11 cellular contexts compared by ENCODE assay signal in the genomic region with DNA sequence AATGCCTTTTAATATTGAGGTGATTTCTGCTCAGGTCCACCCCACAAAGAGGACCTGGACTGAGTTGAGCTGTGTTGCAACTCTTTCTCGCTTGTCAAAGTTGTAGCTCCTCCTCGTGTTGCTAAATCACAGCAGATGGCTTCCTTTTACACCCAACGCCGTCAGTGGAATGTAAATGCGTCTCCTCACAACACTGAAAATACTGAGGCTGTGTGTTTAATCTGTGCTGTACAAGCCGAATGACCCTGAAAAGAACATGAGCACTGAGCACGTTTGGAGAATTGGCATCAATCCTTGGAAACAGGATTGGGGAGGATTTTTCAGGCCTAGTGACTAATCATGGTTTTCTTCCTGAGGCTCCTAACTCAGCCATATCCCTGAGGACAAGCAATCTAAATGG.
DNase-seq lines count a peak whose midpoint lies in the region; ATAC-seq and TF ChIP-seq lines count a peak whose summit lies in the region.
"Had no signal": no experiment of that assay in that cellular context is flagged by ENCODE, and none has a peak within 500 bp of the region (broad histone marks: within the 10 kb centered on the region; RNA-seq: fewer than 3 reads in every experiment).

No MANE protein-coding gene starts in this region.

- TF ChIP-seq CTCF in foreskin fibroblast (IDR thresholded peaks at IDR 0.05; ENCODE audit: low read depth, low read length), result no peak

- no peaks in the 10 kb centered on the region for H3K9me3 Mint-ChIP-seq in activated T-cell treated with anti-CD3 and anti-CD28 coated beads, Interleukin-2, amount 50 U/mL, for 4 hours
- H3K9me3 Mint-ChIP-seq: stimulated activated naive CD8-positive, alpha-beta T cell treated with anti-CD3 and anti-CD28 coated beads, Interleukin-15, amount 100 ng/mL, for 72 hours had no signal

- no peaks in the 10 kb centered on the region for H3K79me2 ChIP-seq in trophoblast cell (ENCODE audit: control insufficient read depth, insufficient read depth, low read length, poor library complexity)

- H3K4ac ChIP-seq in trophoblast cell (ENCODE audit: low read depth, low read length), result no peak overlapping the region

- no peak overlapping the region for H4K8ac ChIP-seq in trophoblast cell (ENCODE audit: low read depth, low read length)

- no peak overlapping the region for H2BK12ac ChIP-seq in trophoblast cell (ENCODE audit: low read length)

- no peak for ATAC-seq in activated T-cell treated with anti-CD3 and anti-CD28 coated beads, Interleukin-2, amount 50 U/mL, for 4 hours
- no peak for ATAC-seq in HG03196 (IDR thresholded peaks at IDR 0.05; ENCODE audit: unreplicated experiment)
- ATAC-seq: stimulated activated naive CD8-positive, alpha-beta T cell treated with anti-CD3 and anti-CD28 coated beads, Interleukin-15, amount 100 ng/mL, for 72 hours had no signal

- no peak overlapping the region for H3K27ac ChIP-seq in trophoblast cell (ENCODE audit: low read depth, low read length)
- H3K27ac ChIP-seq: prostate gland had no signal

- no peaks in the 10 kb centered on the region for H3K4me1 ChIP-seq in trophoblast cell (ENCODE audit: control insufficient read depth in 1 of 2, insufficient read depth in 2 of 2, low read length in 2 of 2)
- H3K4me1 ChIP-seq: prostate gland had no signal

- H4K91ac ChIP-seq in trophoblast cell (ENCODE audit: low read depth, low read length), result no peak overlapping the region

- no CpG with 5 or more reads among the region's 7 CpGs for WGBS in trophoblast cell (ENCODE audit: extremely low coverage, insufficient coverage, insufficient read length)

- no peak overlapping the region for H2BK120ac ChIP-seq in trophoblast cell (ENCODE audit: insufficient read depth, low read length, poor library complexity)

- no peak overlapping the region for H3K4me3 ChIP-seq in foreskin fibroblast (ENCODE audit: low read depth in 1 of 2, low read length in 2 of 2)
- no peak overlapping the region for H3K4me3 ChIP-seq in trophoblast cell (ENCODE audit: low read depth, low read length)
- H3K4me3 ChIP-seq: prostate gland had no signal

- H3K36me3 ChIP-seq in trophoblast cell (ENCODE audit: control insufficient read depth in 1 of 2, insufficient read depth in 2 of 2, low read length in 2 of 2), result no peaks in the 10 kb centered on the region
- H3K36me3 ChIP-seq: prostate gland had no signal

- no peak overlapping the region for H2AFZ ChIP-seq in trophoblast cell (ENCODE audit: insufficient read depth, low read length, poor library complexity)

- H3K23ac ChIP-seq in trophoblast cell (ENCODE audit: low read length), result no peak overlapping the region

- H3K36me3 Mint-ChIP-seq in activated T-cell treated with anti-CD3 and anti-CD28 coated beads, Interleukin-2, amount 50 U/mL, for 4 hours (ENCODE audit: insufficient read depth), result no peaks in the 10 kb centered on the region

- no peak overlapping the region for H3K14ac ChIP-seq in trophoblast cell (ENCODE audit: low read length)

- no peaks in the 10 kb centered on the region for H3K4me1 Mint-ChIP-seq in activated T-cell treated with anti-CD3 and anti-CD28 coated beads, Interleukin-2, amount 50 U/mL, for 4 hours (ENCODE audit: low read depth)
- H3K4me1 Mint-ChIP-seq: stimulated activated naive CD8-positive, alpha-beta T cell treated with anti-CD3 and anti-CD28 coated beads, Interleukin-15, amount 100 ng/mL, for 72 hours had no signal

- H3K79me1 ChIP-seq in trophoblast cell (ENCODE audit: low read length), result no peaks in the 10 kb centered on the region

- H2BK5ac ChIP-seq in trophoblast cell (ENCODE audit: low read depth, low read length, poor library complexity), result no peak overlapping the region

- no peak overlapping the region for H3K4me2 ChIP-seq in trophoblast cell (ENCODE audit: low read length)

- H3K9me3 ChIP-seq in trophoblast cell (ENCODE audit: insufficient read depth, low read depth, low read length), result no peaks in the 10 kb centered on the region
- H3K9me3 ChIP-seq: prostate gland had no signal

- H3K9ac ChIP-seq in trophoblast cell (ENCODE audit: low read length), result no peak overlapping the region

- peaks cover 3% of the 10 kb centered on the region for H3K27me3 Mint-ChIP-seq in activated T-cell treated with anti-CD3 and anti-CD28 coated beads, Interleukin-2, amount 50 U/mL, for 4 hours (ENCODE audit: low read depth)

- H4K12ac ChIP-seq in trophoblast cell (ENCODE audit: low read depth, low read length), result no peak overlapping the region

- H3K27me3 ChIP-seq in trophoblast cell (ENCODE audit: insufficient read depth, low read length), result no peaks in the 10 kb centered on the region

- DNase-seq in DMS153 treated with DMSO at 0.1 percent for 48 hours (lab: John Stamatoyannopoulos, UW; ENCODE audit: unreplicated experiment) (peak; percentile 29), NOMO-1 treated with DMSO at 0.1 percent for 48 hours (lab: John Stamatoyannopoulos, UW; ENCODE audit: unreplicated experiment) (peak; percentile 72), foreskin fibroblast (peak; percentile 52 to 72), trophoblast cell (peak; percentile 3 to 45), NCI-H524 treated with DMSO at 0.1 percent for 48 hours (lab: John Stamatoyannopoulos, UW) (no peak), NCI-H510A (lab: John Stamatoyannopoulos, UW) (no peak)
- no peak for DNase-seq in activated T-cell treated with anti-CD3 and anti-CD28 coated beads, Interleukin-2, amount 50 U/mL, for 4 hours
- DNase-seq: GDM1; stimulated activated naive CD8-positive, alpha-beta T cell treated with anti-CD3 and anti-CD28 coated beads, Interleukin-15, amount 100 ng/mL, for 72 hours had no signal

- H2AK5ac ChIP-seq in trophoblast cell (ENCODE audit: low read length), result no peak overlapping the region

- H3K18ac ChIP-seq in trophoblast cell (ENCODE audit: low read length), result no peak overlapping the region

- H3K4me3 Mint-ChIP-seq in activated T-cell treated with anti-CD3 and anti-CD28 coated beads, Interleukin-2, amount 50 U/mL, for 4 hours, result no peak overlapping the region
- H3K4me3 Mint-ChIP-seq: stimulated activated naive CD8-positive, alpha-beta T cell treated with anti-CD3 and anti-CD28 coated beads, Interleukin-15, amount 100 ng/mL, for 72 hours had no signal

Comparison
In these comparisons a context has a peak if more than half of its experiments do, and no peak if none do; other contexts are left out.
1. DNase-seq: peak in DMS153 treated with DMSO at 0.1 percent for 48 hours (single experiment), NOMO-1 treated with DMSO at 0.1 percent for 48 hours (single experiment), foreskin fibroblast (2 of 2) and trophoblast cell (2 of 2); none in activated T-cell treated with anti-CD3 and anti-CD28 coated beads, Interleukin-2, amount 50 U/mL, for 4 hours (single experiment), NCI-H524 treated with DMSO at 0.1 percent for 48 hours (single experiment) and NCI-H510A (single experiment).